In genomic region chr2:180456811-180457210, GRCh38 we compare ENCODE assay signal across 14 cellular contexts.
DNase-seq lines count a peak whose midpoint lies in the region; TF ChIP-seq lines count a peak whose summit lies in the region.
"Had no signal": no experiment of that assay in that cellular context is flagged by ENCODE, and none has a peak within 500 bp of the region (broad histone marks: within the 10 kb centered on the region; RNA-seq: fewer than 3 reads in every experiment).

No MANE protein-coding gene starts in this region.

- H3K4me3 ChIP-seq in testis: no peak overlapping the region
- no peak overlapping the region for H3K4me3 ChIP-seq in effector memory CD4-positive, alpha-beta T cell (ENCODE audit: insufficient read depth, low read depth, low read length, poor library complexity, severe bottlenecking)
- H3K4me3 ChIP-seq: GM23338 had no signal

- H3K27ac ChIP-seq in testis: no peak overlapping the region
- no peak overlapping the region for H3K27ac ChIP-seq in effector memory CD4-positive, alpha-beta T cell (ENCODE audit: insufficient read depth, low read length, poor library complexity, severe bottlenecking)
- H3K27ac ChIP-seq: 22Rv1 had no signal

- no peaks in the 10 kb centered on the region for H3K27me3 ChIP-seq in testis
- no peaks in the 10 kb centered on the region for H3K27me3 ChIP-seq in effector memory CD4-positive, alpha-beta T cell (replicated peaks; ENCODE audit: control insufficient read depth, insufficient read depth, low read length, poor library complexity, severe bottlenecking)

- WGBS in testis, 2 donors: 81 to 87% methylated on average over 2 of the region's 2 CpGs

- H3K4me1 ChIP-seq in testis: no peaks in the 10 kb centered on the region
- H3K4me1 ChIP-seq in effector memory CD4-positive, alpha-beta T cell (ENCODE audit: control insufficient read depth, insufficient read depth, low read length, poor library complexity, severe bottlenecking): no peaks in the 10 kb centered on the region

- DNase-seq in NCI-H1092 treated with DMSO at 0.1 percent for 48 hours (lab: John Stamatoyannopoulos, UW) (peak; percentile 23), NCI-H1092 (lab: John Stamatoyannopoulos, UW) (no peak), NCI-H1694 treated with DMSO at 0.1 percent for 48 hours (lab: John Stamatoyannopoulos, UW) (peak; percentile 68), NCI-H69 (lab: John Stamatoyannopoulos, UW) (peak; percentile 56), myocyte (ENCODE audit: low read depth) (peak; percentile 39), NCI-H774 (lab: John Stamatoyannopoulos, UW) (no peak), testis (no peak)
- no peak for DNase-seq in effector memory CD4-positive, alpha-beta T cell
- DNase-seq: CD8-positive, alpha-beta T cell; COR-L47; DMS79; H7 had no signal

- no peaks in the 10 kb centered on the region for H3K36me3 ChIP-seq in testis (ENCODE audit: low read depth, missing control alignments)
- no peaks in the 10 kb centered on the region for H3K36me3 ChIP-seq in effector memory CD4-positive, alpha-beta T cell (ENCODE audit: control insufficient read depth, insufficient read depth, low read length)

- H3K9me3 ChIP-seq in testis: no peaks in the 10 kb centered on the region
- no peaks in the 10 kb centered on the region for H3K9me3 ChIP-seq in effector memory CD4-positive, alpha-beta T cell (ENCODE audit: control insufficient read depth, low read length)

- TF ChIP-seq POLR2A in testis (IDR thresholded peaks at IDR 0.05): no peak

- intact Hi-C loops in testis (cut with DNase I; ENCODE audit: low total_unique reads): no loop called here

- no peak for TF ChIP-seq CTCF in testis (IDR thresholded peaks at IDR 0.05)

Comparison
In these comparisons a context has a peak if more than half of its experiments do, and no peak if none do; other contexts are left out.
1. DNase-seq: peak in NCI-H1092 treated with DMSO at 0.1 percent for 48 hours (single experiment), NCI-H1694 treated with DMSO at 0.1 percent for 48 hours (single experiment), NCI-H69 (single experiment) and myocyte (single experiment); none in NCI-H1092 (single experiment), NCI-H774 (single experiment), testis (single experiment) and effector memory CD4-positive, alpha-beta T cell (0 of 3).